Comparison of ENCODE assay signal across 1 cellular context in the genomic region with DNA sequence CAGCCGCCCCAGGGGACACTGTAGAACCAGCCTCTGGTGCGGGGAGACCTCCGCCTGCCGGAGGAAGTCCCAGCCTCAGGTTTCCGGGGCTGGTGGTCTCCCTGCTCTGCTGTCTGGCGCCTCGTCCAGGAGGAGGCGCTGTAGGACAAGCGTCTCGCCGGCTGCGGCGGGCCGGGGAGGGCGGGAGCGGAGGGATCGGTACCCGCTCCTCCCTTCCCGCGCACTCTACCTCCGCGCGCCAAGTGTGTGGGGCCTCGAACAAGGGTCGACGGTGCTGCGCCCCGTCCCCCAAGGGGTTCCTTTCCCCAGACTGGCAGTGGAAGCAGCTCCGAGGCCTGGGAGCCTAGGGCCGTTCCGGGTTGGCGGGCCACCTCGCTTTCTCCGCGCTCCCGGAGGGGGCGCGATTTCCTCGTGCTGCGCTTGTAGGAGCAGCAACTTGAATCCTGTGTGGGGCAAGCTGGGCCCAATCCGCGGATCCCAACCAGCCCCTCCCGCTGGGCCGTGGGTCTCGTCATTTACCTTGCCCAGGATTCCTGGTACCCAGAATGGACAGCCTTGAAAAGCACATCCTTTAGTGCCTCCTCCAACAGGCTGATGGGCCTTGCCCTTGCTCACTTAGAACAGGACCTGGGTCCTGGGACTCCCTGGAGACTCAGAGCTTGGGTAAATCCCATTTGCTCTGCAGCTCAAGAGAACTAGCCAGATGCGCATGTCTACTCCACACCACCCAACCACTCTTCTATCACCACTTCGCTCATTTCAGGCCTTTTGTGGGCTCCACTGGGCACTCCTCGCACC.
TF ChIP-seq lines count a peak whose summit lies in the region.

No MANE protein-coding gene starts in this region.

TF ChIP-seq in HepG2, 621 proteins besides CTCF, POLR2A, EP300 and RAD21 (continued from another document and continues in another):
- TF ChIP-seq TFDP2 (CRISPR knock-in tag; IDR thresholded peaks at IDR 0.05) = peak; percentile 91
- peak; percentile 67 for TF ChIP-seq GATAD1 (CRISPR knock-in tag; IDR thresholded peaks at IDR 0.05)
- TF ChIP-seq, protein P1, sequence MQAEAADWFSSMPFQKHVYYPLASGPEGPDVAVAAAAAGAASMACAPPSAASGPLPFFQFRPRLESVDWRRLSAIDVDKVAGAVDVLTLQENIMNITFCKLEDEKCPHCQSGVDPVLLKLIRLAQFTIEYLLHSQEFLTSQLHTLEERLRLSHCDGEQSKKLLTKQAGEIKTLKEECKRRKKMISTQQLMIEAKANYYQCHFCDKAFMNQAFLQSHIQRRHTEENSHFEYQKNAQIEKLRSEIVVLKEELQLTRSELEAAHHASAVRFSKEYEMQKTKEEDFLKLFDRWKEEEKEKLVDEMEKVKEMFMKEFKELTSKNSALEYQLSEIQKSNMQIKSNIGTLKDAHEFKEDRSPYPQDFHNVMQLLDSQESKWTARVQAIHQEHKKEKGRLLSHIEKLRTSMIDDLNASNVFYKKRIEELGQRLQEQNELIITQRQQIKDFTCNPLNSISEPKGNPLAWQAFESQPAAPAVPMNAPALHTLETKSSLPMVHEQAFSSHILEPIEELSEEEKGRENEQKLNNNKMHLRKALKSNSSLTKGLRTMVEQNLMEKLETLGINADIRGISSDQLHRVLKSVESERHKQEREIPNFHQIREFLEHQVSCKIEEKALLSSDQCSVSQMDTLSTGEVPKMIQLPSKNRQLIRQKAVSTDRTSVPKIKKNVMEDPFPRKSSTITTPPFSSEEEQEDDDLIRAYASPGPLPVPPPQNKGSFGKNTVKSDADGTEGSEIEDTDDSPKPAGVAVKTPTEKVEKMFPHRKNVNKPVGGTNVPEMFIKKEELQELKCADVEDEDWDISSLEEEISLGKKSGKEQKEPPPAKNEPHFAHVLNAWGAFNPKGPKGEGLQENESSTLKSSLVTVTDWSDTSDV (CRISPR knock-in tag; IDR thresholded peaks at IDR 0.05) = peak; percentile 86; the same call in 1 of the 2 replicates
- 0 out of 2 replicates have a peak, but pooled peaks have one; percentile 81 for TF ChIP-seq ZNF879 (CRISPR knock-in tag; IDR thresholded peaks at IDR 0.05)
- peak; percentile 70 for TF ChIP-seq ZNF574 (CRISPR knock-in tag; IDR thresholded peaks at IDR 0.05)
- TF ChIP-seq ZNF136 (CRISPR knock-in tag; IDR thresholded peaks at IDR 0.05; ENCODE audit: low read depth) = peak; percentile 53; the same call in 1 of the 2 replicates
- peak; percentile 84; the same call in 1 of the 2 replicates for TF ChIP-seq RELA (CRISPR knock-in tag; IDR thresholded peaks at IDR 0.05)
- no peak for TF ChIP-seq CEBPB (IDR thresholded peaks at IDR 0.05; ENCODE audit: borderline replicate concordance, low read depth, low read length)
- TF ChIP-seq ZFYVE20 (CRISPR knock-in tag; IDR thresholded peaks at IDR 0.05; ENCODE audit: borderline replicate concordance, low read depth) = 0 out of 2 replicates have a peak, but pooled peaks have one; percentile 26
- TF ChIP-seq SOX5 (CRISPR knock-in tag; IDR thresholded peaks at IDR 0.05; ENCODE audit: borderline replicate concordance) = peak; percentile 20; the same call in 1 of the 2 replicates
- no peak for TF ChIP-seq ZNF292 (CRISPR knock-in tag; IDR thresholded peaks at IDR 0.05; ENCODE audit: borderline replicate concordance, low read depth)
- peak; percentile 33 for TF ChIP-seq SKI (IDR thresholded peaks at IDR 0.05; ENCODE audit: partially characterized antibody)
- peak; percentile 81 for TF ChIP-seq ATF7-NPFF (CRISPR knock-in tag; IDR thresholded peaks at IDR 0.05; ENCODE audit: low read depth)
- TF ChIP-seq POLR2AphosphoS2 (IDR thresholded peaks at IDR 0.05; ENCODE audit: low read depth, low read length) = no peak
- no peak; the same call in 1 of the 2 replicates for TF ChIP-seq ISL2 (CRISPR knock-in tag; IDR thresholded peaks at IDR 0.05)
- no peak for TF ChIP-seq ZNF253 (CRISPR knock-in tag; IDR thresholded peaks at IDR 0.05; ENCODE audit: borderline replicate concordance)
- TF ChIP-seq ZNF256 (CRISPR knock-in tag; conservative IDR thresholded peaks at IDR 0.05) = no peak
- TF ChIP-seq ATM (IDR thresholded peaks at IDR 0.05; ENCODE audit: borderline replicate concordance) = no peak
- no peak for TF ChIP-seq DNMT3B (CRISPR knock-in tag; conservative IDR thresholded peaks at IDR 0.05)
- peak; percentile 71; the same call in 1 of the 2 replicates for TF ChIP-seq ZBTB42 (CRISPR knock-in tag; IDR thresholded peaks at IDR 0.05)
- peak; percentile 80 for TF ChIP-seq ZNF564 (CRISPR knock-in tag; IDR thresholded peaks at IDR 0.05)
- TF ChIP-seq ZNF251 (CRISPR knock-in tag; IDR thresholded peaks at IDR 0.05) = no peak
- 0 out of 2 replicates have a peak, but pooled peaks have one; percentile 41 for TF ChIP-seq U2AF2 (IDR thresholded peaks at IDR 0.05; ENCODE audit: low read depth, low read length)
- TF ChIP-seq ZNF343 (CRISPR knock-in tag; IDR thresholded peaks at IDR 0.05) = 0 out of 2 replicates have a peak, but pooled peaks have one; percentile 82
- TF ChIP-seq SYNCRIP (IDR thresholded peaks at IDR 0.05; ENCODE audit: insufficient read depth, low read depth, low read length) = no peak
- no peak for TF ChIP-seq ZNF235 (CRISPR knock-in tag; IDR thresholded peaks at IDR 0.05; ENCODE audit: borderline replicate concordance)
- TF ChIP-seq AFF4 (CRISPR knock-in tag; IDR thresholded peaks at IDR 0.05) = no peak
- TF ChIP-seq ZNF234 (CRISPR knock-in tag; conservative IDR thresholded peaks at IDR 0.05) = no peak
- TF ChIP-seq KIAA2018 (CRISPR knock-in tag; IDR thresholded peaks at IDR 0.05; ENCODE audit: borderline replicate concordance) = peak; percentile 63; the same call in 1 of the 2 replicates
- no peak for TF ChIP-seq NR3C1 (CRISPR knock-in tag; IDR thresholded peaks at IDR 0.05)
- TF ChIP-seq SIN3A (IDR thresholded peaks at IDR 0.05; ENCODE audit: borderline replicate concordance, low read depth, low read length) = no peak
- TF ChIP-seq ZNF766 (CRISPR knock-in tag; IDR thresholded peaks at IDR 0.05; ENCODE audit: borderline replicate concordance) = no peak
- TF ChIP-seq KLF11 (CRISPR knock-in tag; IDR thresholded peaks at IDR 0.05) = 0 out of 2 replicates have a peak, but pooled peaks have one; percentile 48
- 0 out of 2 replicates have a peak, but pooled peaks have one; percentile 65 for TF ChIP-seq ZNF451 (CRISPR knock-in tag; IDR thresholded peaks at IDR 0.05)
- TF ChIP-seq ZNF83 (CRISPR knock-in tag; IDR thresholded peaks at IDR 0.05; ENCODE audit: borderline replicate concordance) = no peak; the same call in 1 of the 2 replicates
